In the genomic region with DNA sequence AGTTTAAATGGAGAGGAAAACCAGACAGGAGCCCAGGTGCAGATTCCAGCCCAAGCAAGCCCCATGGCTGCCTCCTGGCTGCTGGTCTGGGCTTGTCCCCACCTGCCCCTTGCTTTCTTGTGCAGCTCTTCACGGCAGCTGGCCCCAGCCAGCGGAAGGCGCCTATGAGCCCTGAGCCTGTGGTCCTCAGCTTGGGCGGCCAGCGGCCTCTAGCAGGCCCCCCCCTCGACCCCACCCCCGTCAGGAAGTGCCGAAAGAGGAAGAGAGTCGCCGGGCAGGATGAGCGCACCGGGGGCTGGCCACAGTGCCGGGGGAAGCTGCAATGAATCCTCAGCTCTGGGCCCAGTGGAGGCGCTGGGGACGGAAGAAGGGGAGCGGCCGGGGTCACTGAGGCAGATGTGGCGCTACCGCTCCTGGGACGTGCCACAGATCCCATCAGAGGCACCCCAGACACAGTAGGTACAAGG, we compare ENCODE assay signal across 7 cellular contexts. TPM values are rescaled to one million over a fixed set of nuclear protein-coding genes. Genes with fewer than 3 reads are reported as not detected.
DNase-seq lines count a peak whose midpoint lies in the region; ATAC-seq and TF ChIP-seq lines count a peak whose summit lies in the region.

No MANE protein-coding gene starts in this region.

- no peaks in the 10 kb centered on the region for H3K36me3 Mint-ChIP-seq in nephron progenitor cell (ENCODE audit: low read depth)

- no peaks in the 10 kb centered on the region for H3K9me3 ChIP-seq in NT2/D1 (ENCODE audit: insufficient read depth, low read length)
- H3K9me3 ChIP-seq in effector memory CD4-positive, alpha-beta T cell (ENCODE audit: control insufficient read depth, low read length) = no peaks in the 10 kb centered on the region

- H3K4me1 ChIP-seq in NT2/D1 (ENCODE audit: insufficient read depth, insufficient read length) = peaks cover 53% of the 10 kb centered on the region
- H3K4me1 ChIP-seq in effector memory CD4-positive, alpha-beta T cell (ENCODE audit: control insufficient read depth, insufficient read depth, low read length, poor library complexity, severe bottlenecking) = peaks cover 60% of the 10 kb centered on the region

- DNase-seq in NT2/D1 (ENCODE audit: low read depth, low spot score) = no peak
- DNase-seq in effector memory CD4-positive, alpha-beta T cell = no peak
- no peak for DNase-seq in nephron progenitor cell
- DNase-seq in cerebellum (ENCODE audit: low spot score) = no peak

- peaks cover 18% of the 10 kb centered on the region for H3K36me3 ChIP-seq in NT2/D1 (ENCODE audit: insufficient read depth, insufficient read length, low read length)
- H3K36me3 ChIP-seq in effector memory CD4-positive, alpha-beta T cell (ENCODE audit: control insufficient read depth, insufficient read depth, low read length) = no peaks in the 10 kb centered on the region

- no peak for TF ChIP-seq CTCF in nephron progenitor cell (IDR thresholded peaks at IDR 0.05)

- H3K27ac Mint-ChIP-seq in nephron progenitor cell = no peak overlapping the region

- in situ Hi-C loops in GM18951 (cut with MboI; ENCODE audit: low sequenced_read_pairs, unreplicated experiment) = no loop called here

- peak; percentile 55 for TF ChIP-seq POLR2A in GM18951 (IDR thresholded peaks at IDR 0.05; ENCODE audit: extremely low read depth, insufficient read depth, insufficient read length)

- peak overlapping the region; percentile 50 for H3K27ac ChIP-seq in effector memory CD4-positive, alpha-beta T cell (ENCODE audit: insufficient read depth, low read length, poor library complexity, severe bottlenecking)

- peaks cover 19% of the 10 kb centered on the region for H3K27me3 ChIP-seq in NT2/D1 (ENCODE audit: insufficient read depth, insufficient read length)
- no peaks in the 10 kb centered on the region for H3K27me3 ChIP-seq in effector memory CD4-positive, alpha-beta T cell (replicated peaks; ENCODE audit: control insufficient read depth, insufficient read depth, low read length, poor library complexity, severe bottlenecking)

- peak overlapping the region; percentile 57 for H3K4me3 Mint-ChIP-seq in nephron progenitor cell

- peak overlapping the region; percentile 62 for H3K9ac ChIP-seq in NT2/D1 (ENCODE audit: insufficient read length, low read depth)

- no peaks in the 10 kb centered on the region for H3K9me3 Mint-ChIP-seq in nephron progenitor cell

- no peak overlapping the region for H3K4me3 ChIP-seq in NT2/D1 (ENCODE audit: insufficient read length, low read depth)
- H3K4me3 ChIP-seq in effector memory CD4-positive, alpha-beta T cell (ENCODE audit: insufficient read depth, low read depth, low read length, poor library complexity, severe bottlenecking) = peak overlapping the region; percentile 44

- peaks cover 74% of the 10 kb centered on the region for H3K4me1 Mint-ChIP-seq in nephron progenitor cell

- ATAC-seq in HG02642 (IDR thresholded peaks at IDR 0.05; ENCODE audit: poor library complexity, unreplicated experiment) (no peak), HG03159 (IDR thresholded peaks at IDR 0.05; ENCODE audit: unreplicated experiment) (no peak)

- H3K27me3 Mint-ChIP-seq in nephron progenitor cell (ENCODE audit: low read depth, poor library complexity) = peaks cover 35% of the 10 kb centered on the region

RNA-seq across cellular contexts. Expression of gene DGKZ, which starts 2.1 kb away (rescaled TPM):
- 48.1 TPM for total RNA-seq in cerebellum

RNA-seq across cellular contexts. Expression of gene MDK, which starts 36.3 kb away (rescaled TPM):
- total RNA-seq in cerebellum = 46.8 TPM

RNA-seq across cellular contexts. Expression of gene CHRM4, which starts 46.4 kb away (rescaled TPM):
- 2.6 TPM for total RNA-seq in cerebellum
